In genomic region chr10:56622335-56622973, GRCh38 we compare ENCODE assay signal across 8 cellular contexts.
A peak's percentile ranks its signal among the peaks of the same experiment; 100 is the strongest.
DNase-seq lines count a peak whose midpoint lies in the region; ATAC-seq lines count a peak whose summit lies in the region.

No MANE protein-coding gene starts in this region.

- H3K9me3 Mint-ChIP-seq in activated CD4-positive, alpha-beta memory T cell treated with anti-CD3 and anti-CD28 coated beads for 36 hours = peaks cover 5% of the 10 kb centered on the region
- H3K9me3 Mint-ChIP-seq in activated CD4-positive, alpha-beta memory T cell treated with anti-CD3 and anti-CD28 coated beads, Interleukin-2, amount 10 ng/mL, durations not matched to agents 7 days and 5 days = peaks cover 3% of the 10 kb centered on the region
- peaks cover 0 to 4% (median 0%) of the 10 kb centered on the region in 7 donors for H3K9me3 Mint-ChIP-seq in naive B cell

- peak overlapping the region; percentile 27 for H3K4me3 Mint-ChIP-seq in activated CD4-positive, alpha-beta memory T cell treated with anti-CD3 and anti-CD28 coated beads for 36 hours
- H3K4me3 Mint-ChIP-seq in activated CD4-positive, alpha-beta memory T cell treated with anti-CD3 and anti-CD28 coated beads, Interleukin-2, amount 10 ng/mL, durations not matched to agents 7 days and 5 days = no peak overlapping the region
- H3K4me3 Mint-ChIP-seq in naive B cell = peak overlapping the region; percentile 3 to 80 (median 68)

- intact Hi-C loops in activated CD4-positive, alpha-beta memory T cell treated with anti-CD3 and anti-CD28 coated beads for 36 hours (cut with micrococcal nuclease) = no loop called here

- CTCF ChIA-PET in activated CD4-positive, alpha-beta memory T cell treated with anti-CD3 and anti-CD28 coated beads for 36 hours (lab: Charles Lee) = no interaction called here
- CTCF ChIA-PET in activated CD4-positive, alpha-beta memory T cell treated with anti-CD3 and anti-CD28 coated beads, Interleukin-2, amount 10 ng/mL, durations not matched to agents 7 days and 5 days (lab: Charles Lee) = no interaction called here

- POLR2A ChIA-PET in activated CD4-positive, alpha-beta memory T cell treated with anti-CD3 and anti-CD28 coated beads for 36 hours (lab: Charles Lee) = no interaction called here
- POLR2A ChIA-PET in activated CD4-positive, alpha-beta memory T cell treated with anti-CD3 and anti-CD28 coated beads, Interleukin-2, amount 10 ng/mL, durations not matched to agents 7 days and 5 days (lab: Charles Lee) = no interaction called here

- ATAC-seq in HG02852 (IDR thresholded peaks at IDR 0.05; ENCODE audit: unreplicated experiment) (peak; percentile 91), naive B cell (ENCODE audit: low read depth in 2 of 2) (peak; percentile 89 to 90)

- H3K27ac Mint-ChIP-seq in activated CD4-positive, alpha-beta memory T cell treated with anti-CD3 and anti-CD28 coated beads for 36 hours = no peak overlapping the region
- no peak overlapping the region for H3K27ac Mint-ChIP-seq in activated CD4-positive, alpha-beta memory T cell treated with anti-CD3 and anti-CD28 coated beads, Interleukin-2, amount 10 ng/mL, durations not matched to agents 7 days and 5 days
- peak overlapping the region; percentile 31 to 88 (median 66) for H3K27ac Mint-ChIP-seq in naive B cell

- H3K27me3 Mint-ChIP-seq in activated CD4-positive, alpha-beta memory T cell treated with anti-CD3 and anti-CD28 coated beads for 36 hours = no peaks in the 10 kb centered on the region
- no peaks in the 10 kb centered on the region for H3K27me3 Mint-ChIP-seq in activated CD4-positive, alpha-beta memory T cell treated with anti-CD3 and anti-CD28 coated beads, Interleukin-2, amount 10 ng/mL, durations not matched to agents 7 days and 5 days
- no peaks in the 10 kb centered on the region for H3K27me3 Mint-ChIP-seq in naive B cell

- DNase-seq in activated CD4-positive, alpha-beta memory T cell treated with anti-CD3 and anti-CD28 coated beads for 36 hours = no peak
- no peak for DNase-seq in activated CD4-positive, alpha-beta memory T cell treated with anti-CD3 and anti-CD28 coated beads, Interleukin-2, amount 10 ng/mL, durations not matched to agents 7 days and 5 days
- DNase-seq in NCI-H774 (lab: John Stamatoyannopoulos, UW) (peak; percentile 13), naive B cell (peak; percentile 5), HuH-7.5 (ENCODE audit: low spot score) (no peak), iPS-NIHi7 (ENCODE audit: extremely low spot score) (no peak)
- DNase-seq in stimulated activated naive CD4-positive, alpha-beta T cell (lab: John Stamatoyannopoulos, UW) = no peak

- no peaks in the 10 kb centered on the region for H3K36me3 Mint-ChIP-seq in activated CD4-positive, alpha-beta memory T cell treated with anti-CD3 and anti-CD28 coated beads for 36 hours
- no peaks in the 10 kb centered on the region for H3K36me3 Mint-ChIP-seq in activated CD4-positive, alpha-beta memory T cell treated with anti-CD3 and anti-CD28 coated beads, Interleukin-2, amount 10 ng/mL, durations not matched to agents 7 days and 5 days (ENCODE audit: low read depth)
- H3K36me3 Mint-ChIP-seq in naive B cell = no peaks in the 10 kb centered on the region

- no peaks in the 10 kb centered on the region for H3K4me1 Mint-ChIP-seq in activated CD4-positive, alpha-beta memory T cell treated with anti-CD3 and anti-CD28 coated beads for 36 hours (ENCODE audit: low read depth)
- H3K4me1 Mint-ChIP-seq in activated CD4-positive, alpha-beta memory T cell treated with anti-CD3 and anti-CD28 coated beads, Interleukin-2, amount 10 ng/mL, durations not matched to agents 7 days and 5 days = no peaks in the 10 kb centered on the region
- peaks cover 16 to 28% (median 25%) of the 10 kb centered on the region in 3 donors for H3K4me1 Mint-ChIP-seq in naive B cell

Comparison
In these comparisons a context has a peak if more than half of its experiments do, and no peak if none do; other contexts are left out.
1. DNase-seq: peak in NCI-H774 (single experiment) and naive B cell (single experiment); none in activated CD4-positive, alpha-beta memory T cell treated with anti-CD3 and anti-CD28 coated beads for 36 hours (single experiment), activated CD4-positive, alpha-beta memory T cell treated with anti-CD3 and anti-CD28 coated beads, Interleukin-2, amount 10 ng/mL, durations not matched to agents 7 days and 5 days (single experiment), HuH-7.5 (single experiment), stimulated activated naive CD4-positive, alpha-beta T cell (0 of 6) and iPS-NIHi7 (single experiment).
2. H3K27ac Mint-ChIP-seq: peak in naive B cell (6 of 6); none in activated CD4-positive, alpha-beta memory T cell treated with anti-CD3 and anti-CD28 coated beads for 36 hours (single experiment) and activated CD4-positive, alpha-beta memory T cell treated with anti-CD3 and anti-CD28 coated beads, Interleukin-2, amount 10 ng/mL, durations not matched to agents 7 days and 5 days (single experiment).